ENCODE assay signal across 29 cellular contexts in the genomic region with DNA sequence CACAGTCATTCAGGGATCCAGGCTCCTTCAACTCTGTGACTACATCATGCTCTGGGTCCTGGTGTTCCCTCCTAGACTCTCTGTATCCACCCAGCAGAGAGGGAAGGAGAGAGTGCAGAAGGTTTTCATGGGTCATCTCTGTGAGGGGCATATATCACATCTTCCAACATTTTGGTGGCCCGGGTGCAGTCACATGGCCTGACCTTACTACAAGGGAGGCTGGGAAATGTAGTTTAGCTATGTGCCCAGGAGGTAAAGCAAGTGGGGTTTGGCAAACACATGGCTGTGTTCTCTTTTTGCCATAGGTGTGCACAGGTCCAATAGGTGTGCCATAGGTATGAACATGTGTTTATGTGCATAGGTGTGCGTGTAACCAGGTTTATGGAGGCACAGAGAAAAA.
"Had no signal": no experiment of that assay in that cellular context is flagged by ENCODE, and none has a peak within 500 bp of the region (broad histone marks: within the 10 kb centered on the region; RNA-seq: fewer than 3 reads in every experiment).

No MANE protein-coding gene starts in this region.

- H3K9me3 Mint-ChIP-seq: dendritic cell treated with granulocyte-macrophage colony-stimulating factor and Interleukin-4, amounts not matched to agents 40 ng/mL and 50 ng/mL, for 4 days; endodermal cell had no signal

- H3K27me3 ChIP-seq: colonic mucosa, esophagus muscularis mucosa, esophagus squamous epithelium, foreskin keratinocyte, gastrocnemius medialis, gastroesophageal sphincter, heart left ventricle had no signal

- H3K4me3 ChIP-seq: colonic mucosa, coronary artery, dorsolateral prefrontal cortex, esophagus muscularis mucosa, esophagus squamous epithelium, gastrocnemius medialis, gastroesophageal sphincter, heart left ventricle, heart right ventricle had no signal

- FAIRE-seq: colon, endometrium, endothelial cell of umbilical vein, frontal cortex had no signal

- H3K4me3 Mint-ChIP-seq: dendritic cell treated with granulocyte-macrophage colony-stimulating factor and Interleukin-4, amounts not matched to agents 40 ng/mL and 50 ng/mL, for 4 days; effector memory CD8-positive, alpha-beta T cell; endodermal cell had no signal

- H3K27ac ChIP-seq: colonic mucosa, coronary artery, dorsolateral prefrontal cortex, epithelial cell of prostate, esophagus muscularis mucosa, esophagus squamous epithelium, foreskin keratinocyte, gastrocnemius medialis, gastroesophageal sphincter, heart left ventricle, heart right ventricle had no signal

- ATAC-seq: effector memory CD8-positive, alpha-beta T cell; esophagus mucosa; foreskin keratinocyte; gastrocnemius medialis; gastroesophageal sphincter; heart left ventricle; heart right ventricle had no signal

- H3K4me1 Mint-ChIP-seq: endodermal cell had no signal

- H3K4me1 ChIP-seq: colonic mucosa, esophagus muscularis mucosa, esophagus squamous epithelium, foreskin keratinocyte, gastrocnemius medialis, gastroesophageal sphincter, heart left ventricle, heart right ventricle had no signal

- H3K27ac Mint-ChIP-seq: dendritic cell treated with granulocyte-macrophage colony-stimulating factor and Interleukin-4, amounts not matched to agents 40 ng/mL and 50 ng/mL, for 4 days; effector memory CD8-positive, alpha-beta T cell; endodermal cell had no signal

- H3K36me3 ChIP-seq: colonic mucosa, esophagus muscularis mucosa, esophagus squamous epithelium, gastrocnemius medialis, gastroesophageal sphincter, heart left ventricle, heart right ventricle had no signal

- H3K9me3 ChIP-seq: colonic mucosa, esophagus squamous epithelium, gastrocnemius medialis had no signal

- H3K27me3 Mint-ChIP-seq: dendritic cell treated with granulocyte-macrophage colony-stimulating factor and Interleukin-4, amounts not matched to agents 40 ng/mL and 50 ng/mL, for 4 days had no signal

- DNase-seq: colonic mucosa; cortex of kidney; dermis blood vessel endothelial cell; dorsolateral prefrontal cortex; effector CD4-positive, alpha-beta T cell; effector CD8-positive, alpha-beta T cell; effector memory CD4-positive, alpha-beta T cell; effector memory CD8-positive, alpha-beta T cell; endodermal cell; erythroblast; esophagus squamous epithelium; foreskin fibroblast; foreskin keratinocyte; foreskin melanocyte; gastrocnemius medialis; glutamatergic neuron; head of caudate nucleus; heart left ventricle; heart right ventricle had no signal
